Comparison of ENCODE assay signal across 1 cellular context in the genomic region with DNA sequence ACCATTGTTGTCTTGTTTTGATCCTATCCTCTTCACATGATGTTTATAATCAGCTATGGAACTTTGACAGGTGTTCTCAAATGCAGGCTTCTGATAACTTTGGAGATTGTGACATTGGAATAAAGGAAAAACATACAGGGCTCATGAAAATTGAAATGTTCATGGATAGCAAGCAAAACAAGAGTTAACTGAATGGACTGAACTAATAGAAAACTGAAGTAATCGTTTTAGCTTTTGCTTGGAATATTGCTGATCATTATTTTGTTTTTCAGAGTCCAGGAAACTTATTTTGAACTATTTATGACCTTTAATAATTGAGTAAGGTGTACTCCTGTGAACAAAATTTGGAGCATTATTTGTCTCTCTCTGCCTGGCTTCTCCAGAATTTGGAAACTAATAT.
TF ChIP-seq lines count a peak whose summit lies in the region.

No MANE protein-coding gene starts in this region.

TF ChIP-seq in HepG2, 621 proteins besides CTCF, POLR2A, EP300 and RAD21:
- TF ChIP-seq TCF7 (IDR thresholded peaks at IDR 0.05; ENCODE audit: low read depth) (no peak), ZNF598 (CRISPR knock-in tag; IDR thresholded peaks at IDR 0.05; ENCODE audit: borderline replicate concordance) (no peak), IRX3 (CRISPR knock-in tag; IDR thresholded peaks at IDR 0.05; ENCODE audit: borderline replicate concordance, low read depth) (no peak), RFXANK (CRISPR knock-in tag; IDR thresholded peaks at IDR 0.05) (no peak), ZNF367 (CRISPR knock-in tag; IDR thresholded peaks at IDR 0.05; ENCODE audit: borderline replicate concordance) (no peak), CCAR2 (optimal IDR thresholded peaks at IDR 0.05; ENCODE audit: low read depth, low read length) (no peak), RBFOX2 (IDR thresholded peaks at IDR 0.05; ENCODE audit: low read depth, low read length) (no peak)
- TF ChIP-seq, protein P1, sequence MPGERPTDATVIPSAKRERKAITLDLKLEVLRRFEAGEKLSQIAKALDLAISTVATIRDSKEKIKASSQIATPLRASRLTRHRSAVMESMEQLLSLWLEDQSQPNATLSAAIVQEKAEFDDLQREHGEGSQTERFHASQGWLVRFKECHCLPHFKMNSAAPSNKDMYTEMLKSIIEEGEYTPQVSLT (CRISPR knock-in tag; IDR thresholded peaks at IDR 0.05; ENCODE audit: borderline replicate concordance, low read depth), result no peak
- TF ChIP-seq, protein P2, sequence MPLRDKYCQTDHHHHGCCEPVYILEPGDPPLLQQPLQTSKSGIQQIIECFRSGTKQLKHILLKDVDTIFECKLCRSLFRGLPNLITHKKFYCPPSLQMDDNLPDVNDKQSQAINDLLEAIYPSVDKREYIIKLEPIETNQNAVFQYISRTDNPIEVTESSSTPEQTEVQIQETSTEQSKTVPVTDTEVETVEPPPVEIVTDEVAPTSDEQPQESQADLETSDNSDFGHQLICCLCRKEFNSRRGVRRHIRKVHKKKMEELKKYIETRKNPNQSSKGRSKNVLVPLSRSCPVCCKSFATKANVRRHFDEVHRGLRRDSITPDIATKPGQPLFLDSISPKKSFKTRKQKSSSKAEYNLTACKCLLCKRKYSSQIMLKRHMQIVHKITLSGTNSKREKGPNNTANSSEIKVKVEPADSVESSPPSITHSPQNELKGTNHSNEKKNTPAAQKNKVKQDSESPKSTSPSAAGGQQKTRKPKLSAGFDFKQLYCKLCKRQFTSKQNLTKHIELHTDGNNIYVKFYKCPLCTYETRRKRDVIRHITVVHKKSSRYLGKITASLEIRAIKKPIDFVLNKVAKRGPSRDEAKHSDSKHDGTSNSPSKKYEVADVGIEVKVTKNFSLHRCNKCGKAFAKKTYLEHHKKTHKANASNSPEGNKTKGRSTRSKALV (CRISPR knock-in tag; IDR thresholded peaks at IDR 0.05), result no peak
